In genomic region chr16:85613609-85614337, GRCh38 we compare ENCODE assay signal across 9 cellular contexts. TPM values are rescaled to one million over a fixed set of nuclear protein-coding genes. Genes with fewer than 3 reads are reported as not detected.
DNase-seq lines count a peak whose midpoint lies in the region; ATAC-seq, FAIRE-seq and TF ChIP-seq lines count a peak whose summit lies in the region.
"Had no signal": no experiment of that assay in that cellular context is flagged by ENCODE, and none has a peak within 500 bp of the region (broad histone marks: within the 10 kb centered on the region; RNA-seq: fewer than 3 reads in every experiment).

No MANE protein-coding gene starts in this region.

- CTCF ChIA-PET in GM10248 (lab: Yijun Ruan, JAX), result interaction anchor here (1.0 to 6.0 kb wide), 8 partner anchors 57 to 269 kb away, joined by 3 to 71 read pairs (median 3); no protein-coding TSS in a partner anchor

- TF ChIP-seq POLR2A in GM18505 (IDR thresholded peaks at IDR 0.05; ENCODE audit: borderline replicate concordance, extremely low read depth, insufficient read depth, insufficient read length), result no peak

- TF ChIP-seq CTCF in GM10248 (IDR thresholded peaks at IDR 0.05; ENCODE audit: control extremely low read depth, extremely low read depth, low read depth, missing control alignments) (no peak), D721Med (IDR thresholded peaks at IDR 0.05; ENCODE audit: insufficient read depth, missing control alignments) (no peak)

- 0 to 2% (median 0%) methylated on average over 22 to 64 of the region's 67 CpGs for WGBS in small intestine, 3 donors

- no peak for ATAC-seq in activated naive CD8-positive, alpha-beta T cell treated with anti-CD3 and anti-CD28 coated beads, Interleukin-2, amount 50 U/mL, for 24 hours
- no peak for ATAC-seq in GM18505 (IDR thresholded peaks at IDR 0.05; ENCODE audit: unreplicated experiment)

- POLR2A ChIA-PET in GM10248 (lab: Yijun Ruan, JAX), result interaction anchor here (0.7 to 1.0 kb wide), 2 partner anchors 46 to 60 kb away, joined by 4 read pairs; no protein-coding TSS in a partner anchor

- DNase-seq in 8988T (peak; percentile 83), GM10248 (ENCODE audit: extremely low spot score) (peak; percentile 57), NCI-H526 treated with DMSO at 0.1 percent for 48 hours (lab: John Stamatoyannopoulos, UW) (peak; percentile 61), small intestine (no peak), D721Med (ENCODE audit: insufficient read length, low spot score) (no peak)
- peak; percentile 21 for DNase-seq in activated naive CD8-positive, alpha-beta T cell treated with anti-CD3 and anti-CD28 coated beads, Interleukin-2, amount 50 U/mL, for 24 hours

- H3K27me3 ChIP-seq in small intestine (ENCODE audit: control insufficient read depth in 2 of 2, insufficient read depth in 2 of 2, low read length in 2 of 2), result no peaks in the 10 kb centered on the region

- peaks cover 11% of the 10 kb centered on the region in 2 donors for H3K4me1 ChIP-seq in small intestine (ENCODE audit: control insufficient read depth in 2 of 2, insufficient read depth in 1 of 2, low read depth in 1 of 2, low read length in 1 of 2)

- no peaks in the 10 kb centered on the region for H3K27me3 Mint-ChIP-seq in activated naive CD8-positive, alpha-beta T cell treated with anti-CD3 and anti-CD28 coated beads, Interleukin-2, amount 50 U/mL, for 24 hours

- FAIRE-seq in small intestine (lab: Jason Lieb, UNC) (no peak), D721Med (lab: Jason Lieb, UNC) (no peak)
- FAIRE-seq: frontal cortex had no signal

- no peaks in the 10 kb centered on the region for H3K9me3 Mint-ChIP-seq in activated naive CD8-positive, alpha-beta T cell treated with anti-CD3 and anti-CD28 coated beads, Interleukin-2, amount 50 U/mL, for 24 hours

- H3K27ac Mint-ChIP-seq in activated naive CD8-positive, alpha-beta T cell treated with anti-CD3 and anti-CD28 coated beads, Interleukin-2, amount 50 U/mL, for 24 hours, result no peak overlapping the region

- peak overlapping the region; percentile 88 to 93 for H3K27ac ChIP-seq in small intestine (ENCODE audit: low read depth in 1 of 2, low read length in 1 of 2)

- H3K4me1 Mint-ChIP-seq in activated naive CD8-positive, alpha-beta T cell treated with anti-CD3 and anti-CD28 coated beads, Interleukin-2, amount 50 U/mL, for 24 hours, result peaks cover 64% of the 10 kb centered on the region

- no peaks in the 10 kb centered on the region for H3K9me3 ChIP-seq in small intestine (ENCODE audit: control insufficient read depth, low read depth)

- H3K36me3 ChIP-seq in small intestine (ENCODE audit: control insufficient read depth in 2 of 2, insufficient read depth in 2 of 2, low read length in 2 of 2), result no peaks in the 10 kb centered on the region

- H3K4me3 ChIP-seq in iPS-11a (ENCODE audit: low read depth, low read length) (peak overlapping the region; percentile 76), small intestine (ENCODE audit: low read depth in 1 of 2, low read length in 2 of 2) (peak overlapping the region; percentile 68 to 90)

- no peak overlapping the region for H3K4me3 Mint-ChIP-seq in activated naive CD8-positive, alpha-beta T cell treated with anti-CD3 and anti-CD28 coated beads, Interleukin-2, amount 50 U/mL, for 24 hours

- no peaks in the 10 kb centered on the region for H3K36me3 Mint-ChIP-seq in activated naive CD8-positive, alpha-beta T cell treated with anti-CD3 and anti-CD28 coated beads, Interleukin-2, amount 50 U/mL, for 24 hours (ENCODE audit: low read depth)

RNA-seq across cellular contexts. Expression of gene GSE1, which starts 0.7 kb away (rescaled TPM):
- 10 to 100 TPM in 1 of 3 donors, 1 to 10 TPM in 2; 9.2 to 25.6 (median 9.8) TPM for polyA plus RNA-seq in small intestine

Comparison
In these comparisons a context has a peak if more than half of its experiments do, and no peak if none do; other contexts are left out.
1. DNase-seq: peak in 8988T (single experiment), GM10248 (single experiment), NCI-H526 treated with DMSO at 0.1 percent for 48 hours (single experiment) and activated naive CD8-positive, alpha-beta T cell treated with anti-CD3 and anti-CD28 coated beads, Interleukin-2, amount 50 U/mL, for 24 hours (single experiment); none in small intestine (single experiment) and D721Med (single experiment).